9 cellular contexts compared by ENCODE assay signal in the genomic region with DNA sequence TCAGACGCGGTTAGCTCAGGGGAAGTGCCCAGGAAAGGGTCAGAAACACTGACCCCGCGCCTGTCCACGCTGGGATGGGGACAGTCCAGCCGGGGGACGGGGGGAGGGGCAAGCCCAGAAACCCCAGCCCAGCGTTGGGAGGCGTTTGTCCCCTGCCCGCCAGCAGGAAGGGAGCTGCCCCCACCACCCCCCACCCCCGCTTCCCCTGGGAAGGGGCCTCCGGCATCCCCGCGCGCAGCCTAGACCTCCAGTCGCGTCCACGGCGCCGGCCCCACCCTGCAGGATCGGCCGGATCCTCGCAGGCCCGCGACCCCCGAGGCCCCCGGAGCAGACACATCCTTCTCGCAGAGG. TPM values are rescaled to one million over a fixed set of nuclear protein-coding genes. Genes with fewer than 3 reads are reported as not detected.
A peak's percentile ranks its signal among the peaks of the same experiment; 100 is the strongest.
DNase-seq lines count a peak whose midpoint lies in the region; ATAC-seq and TF ChIP-seq lines count a peak whose summit lies in the region.
"Had no signal": no experiment of that assay in that cellular context is flagged by ENCODE, and none has a peak within 500 bp of the region (broad histone marks: within the 10 kb centered on the region; RNA-seq: fewer than 3 reads in every experiment).

No MANE protein-coding gene starts in this region.

- in situ Hi-C loops in HAP-1 (cut with MboI; ENCODE audit: low sequenced_read_pairs), result no loop called here

- H3K4me3 ChIP-seq in HAP-1 (peak overlapping the region; percentile 55), body of pancreas (peak overlapping the region; percentile 58 to 69), lower lobe of right lung (peak overlapping the region; percentile 85), aorta (ENCODE audit: low read length in 2 of 2) (peak overlapping the region; percentile 84 to 95)

- DNase-seq in HAP-1 (ENCODE audit: low spot score in 2 of 2) (peak in 1 of 2 experiments; percentile 38), body of pancreas (no peak), lower lobe of right lung (no peak), aorta (no peak), NCI-H1930 (lab: John Stamatoyannopoulos, UW) (no peak)
- no peak for DNase-seq in stimulated activated naive CD4-positive, alpha-beta T cell (lab: John Stamatoyannopoulos, UW)

- no peak for TF ChIP-seq CTCF in 22Rv1 (IDR thresholded peaks at IDR 0.05)
- no peak for TF ChIP-seq CTCF in body of pancreas (IDR thresholded peaks at IDR 0.05)
- TF ChIP-seq CTCF in lower lobe of right lung (IDR thresholded peaks at IDR 0.05), result no peak

- intact Hi-C loops in body of pancreas (cut with DNase I), result no loop called here
- intact Hi-C loops in lower lobe of right lung (cut with DNase I), result no loop called here
- intact Hi-C loops in aorta (cut with DNase I), result no loop called here

- peak; percentile 1 for ATAC-seq in body of pancreas
- peak; percentile 0 to 2 for ATAC-seq in lower lobe of right lung
- peak; percentile 2 for ATAC-seq in aorta (ENCODE audit: low FRiP score)
- ATAC-seq in HG03108 (IDR thresholded peaks at IDR 0.05; ENCODE audit: unreplicated experiment), result no peak

- TF ChIP-seq POLR2A in body of pancreas (IDR thresholded peaks at IDR 0.05), result no peak

- H3K4me1 ChIP-seq in HAP-1 (peaks cover 5% of the 10 kb centered on the region), body of pancreas (peaks cover 27% of the 10 kb centered on the region), lower lobe of right lung (peaks cover 35% of the 10 kb centered on the region), aorta (ENCODE audit: control insufficient read depth in 1 of 2, insufficient read depth in 2 of 2, low read length in 2 of 2) (no peaks in the 10 kb centered on the region)

- no peaks in the 10 kb centered on the region for H3K27me3 ChIP-seq in HAP-1 (ENCODE audit: low read depth)
- H3K27me3 ChIP-seq in body of pancreas, result no peaks in the 10 kb centered on the region
- no peaks in the 10 kb centered on the region for H3K27me3 ChIP-seq in lower lobe of right lung (ENCODE audit: low read depth)
- H3K27me3 ChIP-seq in aorta (ENCODE audit: control insufficient read depth in 1 of 2, insufficient read depth in 2 of 2, low read length in 1 of 2), result no peaks in the 10 kb centered on the region

- H3K27ac ChIP-seq in 22Rv1 (peak overlapping the region; percentile 84), body of pancreas (peak overlapping the region; percentile 32 to 86 (median 66)), lower lobe of right lung (peak overlapping the region; percentile 83), aorta (ENCODE audit: low read depth in 1 of 2, low read length in 2 of 2) (no peak overlapping the region)

- H3K36me3 ChIP-seq in HAP-1 (replicated peaks) (peaks cover 7% of the 10 kb centered on the region), body of pancreas (replicated peaks in 1 of 2; ENCODE audit: insufficient read depth in 1 of 2, low read depth in 2 of 2) (no peaks in the 10 kb centered on the region), lower lobe of right lung (peaks cover 15% of the 10 kb centered on the region), aorta (ENCODE audit: control insufficient read depth in 1 of 2, insufficient read depth in 2 of 2, low read length in 1 of 2) (no peaks in the 10 kb centered on the region)

- no peaks in the 10 kb centered on the region for H3K9me3 ChIP-seq in HAP-1
- H3K9me3 ChIP-seq in body of pancreas, result no peaks in the 10 kb centered on the region
- no peaks in the 10 kb centered on the region for H3K9me3 ChIP-seq in lower lobe of right lung
- no peaks in the 10 kb centered on the region for H3K9me3 ChIP-seq in aorta (ENCODE audit: control insufficient read depth, low read length)

- WGBS in body of pancreas, 2 donors, result 0% methylated on average over 27 of the region's 28 CpGs; no CpG with 5 or more reads in 1 of the 2 donors
- 0 to 1% methylated on average over 24 to 28 of the region's 28 CpGs for WGBS in aorta, 2 donors

RNA-seq across cellular contexts. Expression of a gene that starts 0.3 kb away (rescaled TPM):
- total RNA-seq in body of pancreas (100 to 1,000 TPM in 1 of 2 donors, 10 to 100 TPM in 1; 34.5 to 120 TPM), lower lobe of right lung (72.1 TPM), aorta (10 to 100 TPM; 42.3 to 53.0 TPM)
- 100 to 1,000 TPM in 1 of 2 donors, 10 to 100 TPM in 1; 55.8 to 117 TPM for polyA plus RNA-seq in aorta

RNA-seq across cellular contexts. Expression of a gene that starts 20.5 kb away (rescaled TPM):
- total RNA-seq in body of pancreas (1 to 10 TPM in 1 of 2 donors, not detected in 1; 3.6 TPM), lower lobe of right lung (0.62 TPM), aorta (1 to 10 TPM; 2.3 to 4.4 TPM)
- not detected for polyA plus RNA-seq in aorta
- total RNA-seq: frontal cortex had no signal

RNA-seq across cellular contexts. Expression of a gene that starts 22.5 kb away (rescaled TPM):
- total RNA-seq in body of pancreas, result 10 to 100 TPM; 24.4 to 33.2 TPM
- total RNA-seq in lower lobe of right lung, result 92.5 TPM
- 10 to 100 TPM; 58.0 to 95.8 TPM for total RNA-seq in aorta
- polyA plus RNA-seq in aorta, result 10 to 100 TPM; 34.8 to 44.3 TPM

RNA-seq across cellular contexts. Expression of a gene that starts 33.7 kb away (rescaled TPM):
- total RNA-seq in body of pancreas (10 to 100 TPM; 26.2 to 28.7 TPM), lower lobe of right lung (127 TPM), aorta (10 to 100 TPM; 40.1 to 64.4 TPM)
- 100 to 1,000 TPM in 1 of 2 donors, 10 to 100 TPM in 1; 56.5 to 112 TPM for polyA plus RNA-seq in aorta

Comparison
In these comparisons a context has a peak if more than half of its experiments do, and no peak if none do; other contexts are left out.
1. H3K27ac ChIP-seq: peak in 22Rv1 (single experiment), body of pancreas (4 of 4) and lower lobe of right lung (single experiment); none in aorta (0 of 2).
2. Peak in every context shown above with its lines, with median percentiles within 50 percentile points of each other: H3K4me3 ChIP-seq.